20 cellular contexts compared by ENCODE assay signal in the genomic region with DNA sequence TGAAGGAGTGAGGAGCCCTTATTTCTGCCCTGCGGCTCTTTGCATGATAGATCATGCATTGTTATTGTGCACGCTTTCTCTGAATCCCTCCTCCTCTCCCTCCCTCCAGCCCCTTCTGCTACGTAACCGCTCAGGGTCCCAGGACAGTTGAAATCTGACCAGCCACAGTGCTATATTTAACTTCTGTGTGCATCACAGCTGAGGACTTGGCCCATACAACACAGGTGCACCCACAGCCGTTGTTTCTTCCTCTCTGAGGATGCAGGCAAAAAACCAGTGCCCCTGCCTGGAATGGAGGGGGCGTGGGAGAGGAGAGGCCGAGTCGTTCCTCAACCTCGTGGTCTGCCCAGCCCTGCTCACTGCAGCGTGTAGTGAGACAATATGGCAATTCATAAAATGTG.
DNase-seq lines count a peak whose midpoint lies in the region; ATAC-seq and TF ChIP-seq lines count a peak whose summit lies in the region.
"Had no signal": no experiment of that assay in that cellular context is flagged by ENCODE, and none has a peak within 500 bp of the region (broad histone marks: within the 10 kb centered on the region; RNA-seq: fewer than 3 reads in every experiment).

No MANE protein-coding gene starts in this region.

- H3K27ac ChIP-seq in neural progenitor cell, result no peak overlapping the region
- H3K27ac ChIP-seq: breast epithelium, epithelial cell of prostate, parathyroid adenoma, testis, WERI-Rb-1 had no signal

- in situ Hi-C loops in SK-MEL-5 (cut with HindIII; ENCODE audit: low pct_unique_long_range_greater_than_20kb, low sequenced_read_pairs), result no loop called here

- H3K4me1 Mint-ChIP-seq in neural progenitor cell, result peaks cover 40% of the 10 kb centered on the region
- no peaks in the 10 kb centered on the region for H3K4me1 Mint-ChIP-seq in activated naive CD4-positive, alpha-beta T cell treated with anti-CD3 and anti-CD28 coated beads for 36 hours (ENCODE audit: low read depth)
- H3K4me1 Mint-ChIP-seq: activated naive CD8-positive, alpha-beta T cell treated with anti-CD3 and anti-CD28 coated beads, Interleukin-2, amount 10 ng/mL, durations not matched to agents 7 days and 5 days had no signal

- peak overlapping the region; percentile 13 for H3K27ac Mint-ChIP-seq in neural progenitor cell
- H3K27ac Mint-ChIP-seq in activated naive CD4-positive, alpha-beta T cell treated with anti-CD3 and anti-CD28 coated beads for 36 hours, result no peak overlapping the region
- H3K27ac Mint-ChIP-seq: activated CD8-positive, alpha-beta T cell treated with anti-CD3 and anti-CD28 coated beads for 36 hours; activated naive CD8-positive, alpha-beta T cell treated with anti-CD3 and anti-CD28 coated beads, Interleukin-2, amount 10 ng/mL, durations not matched to agents 7 days and 5 days; activated T-cell treated with anti-CD3 and anti-CD28 coated beads, Interleukin-2, amount 50 U/mL, for 72 hours had no signal

- H3K4me2 ChIP-seq in neural progenitor cell, result no peak overlapping the region
- H3K4me2 ChIP-seq: smooth muscle cell had no signal

- H3K9me3 Mint-ChIP-seq in neural progenitor cell, result peaks cover 15% of the 10 kb centered on the region
- no peaks in the 10 kb centered on the region for H3K9me3 Mint-ChIP-seq in activated naive CD4-positive, alpha-beta T cell treated with anti-CD3 and anti-CD28 coated beads for 36 hours
- H3K9me3 Mint-ChIP-seq: activated CD8-positive, alpha-beta T cell treated with anti-CD3 and anti-CD28 coated beads for 36 hours had no signal

- ATAC-seq in GM18907 (IDR thresholded peaks at IDR 0.05; ENCODE audit: unreplicated experiment) (peak; percentile 54), HG03135 (IDR thresholded peaks at IDR 0.05; ENCODE audit: unreplicated experiment) (peak; percentile 59), GM18867 (IDR thresholded peaks at IDR 0.05; ENCODE audit: unreplicated experiment) (no peak)
- ATAC-seq: activated CD8-positive, alpha-beta T cell treated with anti-CD3 and anti-CD28 coated beads for 36 hours; activated T-cell treated with anti-CD3 and anti-CD28 coated beads, Interleukin-2, amount 50 U/mL, for 72 hours had no signal

- DNase-seq in SK-MEL-5 (ENCODE audit: low read depth, low spot score), result peak; percentile 88
- no peak for DNase-seq in neural progenitor cell (ENCODE audit: low spot score)
- no peak for DNase-seq in NCI-H2196 treated with DMSO at 0.1 percent for 48 hours (lab: John Stamatoyannopoulos, UW; ENCODE audit: unreplicated experiment)
- DNase-seq in activated naive CD4-positive, alpha-beta T cell treated with anti-CD3 and anti-CD28 coated beads for 36 hours, result no peak
- DNase-seq in NOMO-1 treated with DMSO at 0.1 percent for 48 hours (lab: John Stamatoyannopoulos, UW; ENCODE audit: unreplicated experiment), result no peak
- DNase-seq: activated CD8-positive, alpha-beta T cell treated with anti-CD3 and anti-CD28 coated beads for 36 hours; activated naive CD8-positive, alpha-beta T cell treated with anti-CD3 and anti-CD28 coated beads, Interleukin-2, amount 10 ng/mL, durations not matched to agents 7 days and 5 days; activated T-cell treated with anti-CD3 and anti-CD28 coated beads, Interleukin-2, amount 50 U/mL, for 72 hours; Caco-2; dermis blood vessel endothelial cell; GF-D8; testis; WERI-Rb-1 had no signal

- no peak overlapping the region for H3K4me3 Mint-ChIP-seq in neural progenitor cell
- H3K4me3 Mint-ChIP-seq in activated naive CD4-positive, alpha-beta T cell treated with anti-CD3 and anti-CD28 coated beads for 36 hours, result no peak overlapping the region
- H3K4me3 Mint-ChIP-seq: activated CD8-positive, alpha-beta T cell treated with anti-CD3 and anti-CD28 coated beads for 36 hours; activated naive CD8-positive, alpha-beta T cell treated with anti-CD3 and anti-CD28 coated beads, Interleukin-2, amount 10 ng/mL, durations not matched to agents 7 days and 5 days; activated T-cell treated with anti-CD3 and anti-CD28 coated beads, Interleukin-2, amount 50 U/mL, for 72 hours had no signal

- no peaks in the 10 kb centered on the region for H3K27me3 ChIP-seq in neural progenitor cell
- H3K27me3 ChIP-seq: breast epithelium, testis had no signal

- H3F3A ChIP-seq in neural progenitor cell (ENCODE audit: low read depth), result no peaks in the 10 kb centered on the region

- no peaks in the 10 kb centered on the region for H3K79me2 ChIP-seq in neural progenitor cell (ENCODE audit: low read depth)
- H3K79me2 ChIP-seq: parathyroid adenoma had no signal

- H3K9ac ChIP-seq in neural progenitor cell, result no peak overlapping the region
- H3K9ac ChIP-seq: parathyroid adenoma had no signal

- CTCF ChIA-PET in activated naive CD4-positive, alpha-beta T cell treated with anti-CD3 and anti-CD28 coated beads for 36 hours (lab: Charles Lee), result interaction anchor here (0.6 to 1.0 kb wide), 2 partner anchors 202 to 246 kb away, joined by 3 to 4 read pairs; no protein-coding TSS in a partner anchor

- no peaks in the 10 kb centered on the region for H4K20me1 ChIP-seq in neural progenitor cell (ENCODE audit: low read depth)

- no peaks in the 10 kb centered on the region for H3K9me3 ChIP-seq in neural progenitor cell (ENCODE audit: low read depth)
- H3K9me3 ChIP-seq: Caco-2, testis had no signal

- H2AFZ ChIP-seq in neural progenitor cell (replicated peaks), result no peak overlapping the region
- H2AFZ ChIP-seq: parathyroid adenoma had no signal

- intact Hi-C loops in activated naive CD4-positive, alpha-beta T cell treated with anti-CD3 and anti-CD28 coated beads for 36 hours (cut with micrococcal nuclease), result no loop called here

- peaks cover 7% of the 10 kb centered on the region for H3K4me1 ChIP-seq in neural progenitor cell
- H3K4me1 ChIP-seq: breast epithelium, Caco-2, parathyroid adenoma, testis had no signal

- H3K36me3 ChIP-seq in neural progenitor cell, result no peaks in the 10 kb centered on the region
- H3K36me3 ChIP-seq: breast epithelium, WERI-Rb-1 had no signal

- TF ChIP-seq CTCF in neural progenitor cell (IDR thresholded peaks at IDR 0.05), result no peak

- H3K4me3 ChIP-seq in neural progenitor cell, result no peak overlapping the region
- H3K4me3 ChIP-seq: breast epithelium, smooth muscle cell, testis had no signal

- peaks cover 4% of the 10 kb centered on the region for H3K27me3 Mint-ChIP-seq in neural progenitor cell (ENCODE audit: insufficient read depth, low read depth)
- no peaks in the 10 kb centered on the region for H3K27me3 Mint-ChIP-seq in activated naive CD4-positive, alpha-beta T cell treated with anti-CD3 and anti-CD28 coated beads for 36 hours (ENCODE audit: low read depth)
- H3K27me3 Mint-ChIP-seq: activated CD8-positive, alpha-beta T cell treated with anti-CD3 and anti-CD28 coated beads for 36 hours had no signal

- H3K36me3 Mint-ChIP-seq in neural progenitor cell, result peaks cover 4% of the 10 kb centered on the region
- H3K36me3 Mint-ChIP-seq in activated naive CD4-positive, alpha-beta T cell treated with anti-CD3 and anti-CD28 coated beads for 36 hours (ENCODE audit: low read depth), result no peaks in the 10 kb centered on the region
- H3K36me3 Mint-ChIP-seq: activated naive CD8-positive, alpha-beta T cell treated with anti-CD3 and anti-CD28 coated beads, Interleukin-2, amount 10 ng/mL, durations not matched to agents 7 days and 5 days had no signal
